In the genomic region with DNA sequence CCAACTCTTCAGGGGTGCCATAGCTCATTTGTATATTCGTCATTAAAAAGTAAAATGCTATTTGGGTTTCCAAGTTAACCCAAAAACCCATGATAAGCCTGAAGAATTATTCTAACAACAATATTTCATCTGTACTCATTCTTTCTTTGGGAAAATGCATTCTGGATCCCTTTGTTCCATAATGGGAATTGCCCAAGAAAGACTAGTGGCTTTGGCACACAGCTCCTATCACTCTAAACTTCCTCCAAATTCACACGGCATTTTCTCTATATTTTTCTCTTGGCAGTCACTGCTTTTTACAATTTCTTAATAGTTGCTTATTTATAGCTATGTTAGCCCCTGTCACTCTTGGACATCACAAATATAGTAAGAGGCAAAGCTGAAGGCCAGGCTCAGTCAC, we compare ENCODE assay signal across 1 cellular context.
TF ChIP-seq lines count a peak whose summit lies in the region.

No MANE protein-coding gene starts in this region.

TF ChIP-seq in IMR-90, 13 proteins besides CTCF, POLR2A, EP300 and RAD21:
- TF ChIP-seq MAZ (IDR thresholded peaks at IDR 0.05; ENCODE audit: borderline replicate concordance, low read depth, low read length), result no peak
- no peak for TF ChIP-seq FOS (IDR thresholded peaks at IDR 0.05; ENCODE audit: low read depth, low read length)
- no peak for TF ChIP-seq NFE2L2 (IDR thresholded peaks at IDR 0.05; ENCODE audit: low read depth, low read length)
- no peak for TF ChIP-seq RFX5 (IDR thresholded peaks at IDR 0.05; ENCODE audit: low read depth, low read length)
- no peak for TF ChIP-seq CEBPB (IDR thresholded peaks at IDR 0.05; ENCODE audit: low read depth, low read length)
